29 cellular contexts compared by ENCODE assay signal in the genomic region with DNA sequence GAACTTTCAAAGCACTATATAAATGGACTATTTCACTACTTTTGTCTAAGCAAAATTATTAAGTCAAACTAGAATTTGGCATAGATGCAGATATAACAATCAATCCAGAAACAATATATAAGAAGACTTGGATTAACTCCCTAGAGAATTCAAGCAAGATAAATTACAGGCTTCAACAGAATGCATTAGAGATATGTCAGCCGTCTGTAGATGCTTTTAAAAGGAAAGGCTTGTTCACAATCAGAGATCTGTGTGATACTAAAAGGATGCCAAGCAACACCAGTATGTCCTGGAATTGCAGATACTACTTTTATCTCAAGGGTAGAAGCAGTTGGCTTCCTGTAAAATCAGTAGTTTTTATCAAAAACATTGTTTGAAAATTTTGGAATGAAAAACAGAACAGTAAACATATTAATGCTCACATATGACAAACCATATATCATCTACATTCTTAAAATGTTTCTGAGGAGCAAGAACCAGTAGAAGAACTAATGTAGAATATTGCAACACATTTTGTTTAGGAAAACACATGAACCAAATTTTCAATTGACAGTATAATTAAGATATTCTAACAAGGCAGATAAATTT.
"Had no signal": no experiment of that assay in that cellular context is flagged by ENCODE, and none has a peak within 500 bp of the region (broad histone marks: within the 10 kb centered on the region; RNA-seq: fewer than 3 reads in every experiment).

No MANE protein-coding gene starts in this region.

- H3K4me1 ChIP-seq: adrenal gland, ascending aorta, breast epithelium, colonic mucosa, esophagus squamous epithelium, gastroesophageal sphincter, heart right ventricle had no signal

- H3K27ac ChIP-seq: adrenal gland, ascending aorta, breast epithelium, cardiac muscle cell, colonic mucosa, epithelial cell of prostate, esophagus squamous epithelium, gastroesophageal sphincter, heart right ventricle, WERI-Rb-1 had no signal

- H3K36me3 ChIP-seq: adrenal gland, ascending aorta, breast epithelium, cardiac muscle cell, colonic mucosa, esophagus squamous epithelium, gastroesophageal sphincter, heart right ventricle, WERI-Rb-1 had no signal

- H3K27me3 ChIP-seq: adrenal gland, ascending aorta, breast epithelium, cardiac muscle cell, colonic mucosa, esophagus squamous epithelium, gastroesophageal sphincter, heart right ventricle had no signal

- H3K4me3 ChIP-seq: adrenal gland, ascending aorta, breast epithelium, cardiac muscle cell, colonic mucosa, esophagus squamous epithelium, gastroesophageal sphincter, heart right ventricle had no signal

- DNase-seq: activated B cell treated with CpG ODN at 0.5 μM for 24 hours; activated CD4-positive, alpha-beta memory T cell treated with anti-CD3 and anti-CD28 coated beads for 36 hours; activated CD4-positive, alpha-beta T cell treated with anti-CD3 and anti-CD28 coated beads for 48 hours; activated CD8-positive, alpha-beta memory T cell treated with anti-CD3 and anti-CD28 coated beads, Interleukin-2, amount 10 ng/mL, durations not matched to agents 7 days and 5 days; activated CD8-positive, alpha-beta memory T cell treated with anti-CD3 and anti-CD28 coated beads, Interleukin-2, amount 50 U/mL, for 4 hours; activated CD8-positive, alpha-beta T cell treated with anti-CD3 and anti-CD28 coated beads, Interleukin-2, amount 10 ng/mL, durations not matched to agents 7 days and 5 days; activated effector memory CD4-positive, alpha-beta T cell treated with anti-CD3 and anti-CD28 coated beads, Interleukin-2, amount 50 U/mL, for 16 hours; activated naive CD4-positive, alpha-beta T cell treated with anti-CD3 and anti-CD28 coated beads for 36 hours; activated naive CD8-positive, alpha-beta T cell treated with anti-CD3 and anti-CD28 coated beads for 36 hours; activated naive CD8-positive, alpha-beta T cell treated with anti-CD3 and anti-CD28 coated beads, Interleukin-2, amount 50 U/mL, for 24 hours; activated T-cell treated with anti-CD3 and anti-CD28 coated beads, Interleukin-2, amount 50 U/mL, for 1 hour; activated T-cell treated with anti-CD3 and anti-CD28 coated beads, Interleukin-2, amount 50 U/mL, for 48 hours; adrenal gland; central memory CD4-positive, alpha-beta T cell; cerebellar nuclear complex; colonic mucosa; effector CD8-positive, alpha-beta T cell; esophagus squamous epithelium; foreskin melanocyte; heart right ventricle; T-helper 17 cell; T1000; WERI-Rb-1 had no signal

- ATAC-seq: activated CD4-positive, CD25-positive, alpha-beta regulatory T cell treated with anti-CD3 and anti-CD28 coated beads, Interleukin-2, amount 50 U/mL, for 24 hours; activated CD8-positive, alpha-beta memory T cell treated with anti-CD3 and anti-CD28 coated beads, Interleukin-2, amount 10 ng/mL, durations not matched to agents 7 days and 5 days; activated CD8-positive, alpha-beta T cell treated with anti-CD3 and anti-CD28 coated beads, Interleukin-2, amount 10 ng/mL, durations not matched to agents 7 days and 5 days; activated naive CD8-positive, alpha-beta T cell treated with anti-CD3 and anti-CD28 coated beads, Interleukin-2, amount 50 U/mL, for 24 hours; gastroesophageal sphincter; heart right ventricle; T-helper 17 cell had no signal

- H3K9me3 ChIP-seq: adrenal gland, ascending aorta, colonic mucosa, esophagus squamous epithelium had no signal
